In genomic region chr20:10291564-10292240, GRCh38 we compare ENCODE assay signal across 2 cellular contexts.
A peak's percentile ranks its signal among the peaks of the same experiment; 100 is the strongest.
TF ChIP-seq lines count a peak whose summit lies in the region.

No MANE protein-coding gene starts in this region.

TF ChIP-seq in GM23338, 12 proteins besides CTCF, POLR2A, EP300 and RAD21 (continued from another document):
- TF ChIP-seq, protein P1, sequence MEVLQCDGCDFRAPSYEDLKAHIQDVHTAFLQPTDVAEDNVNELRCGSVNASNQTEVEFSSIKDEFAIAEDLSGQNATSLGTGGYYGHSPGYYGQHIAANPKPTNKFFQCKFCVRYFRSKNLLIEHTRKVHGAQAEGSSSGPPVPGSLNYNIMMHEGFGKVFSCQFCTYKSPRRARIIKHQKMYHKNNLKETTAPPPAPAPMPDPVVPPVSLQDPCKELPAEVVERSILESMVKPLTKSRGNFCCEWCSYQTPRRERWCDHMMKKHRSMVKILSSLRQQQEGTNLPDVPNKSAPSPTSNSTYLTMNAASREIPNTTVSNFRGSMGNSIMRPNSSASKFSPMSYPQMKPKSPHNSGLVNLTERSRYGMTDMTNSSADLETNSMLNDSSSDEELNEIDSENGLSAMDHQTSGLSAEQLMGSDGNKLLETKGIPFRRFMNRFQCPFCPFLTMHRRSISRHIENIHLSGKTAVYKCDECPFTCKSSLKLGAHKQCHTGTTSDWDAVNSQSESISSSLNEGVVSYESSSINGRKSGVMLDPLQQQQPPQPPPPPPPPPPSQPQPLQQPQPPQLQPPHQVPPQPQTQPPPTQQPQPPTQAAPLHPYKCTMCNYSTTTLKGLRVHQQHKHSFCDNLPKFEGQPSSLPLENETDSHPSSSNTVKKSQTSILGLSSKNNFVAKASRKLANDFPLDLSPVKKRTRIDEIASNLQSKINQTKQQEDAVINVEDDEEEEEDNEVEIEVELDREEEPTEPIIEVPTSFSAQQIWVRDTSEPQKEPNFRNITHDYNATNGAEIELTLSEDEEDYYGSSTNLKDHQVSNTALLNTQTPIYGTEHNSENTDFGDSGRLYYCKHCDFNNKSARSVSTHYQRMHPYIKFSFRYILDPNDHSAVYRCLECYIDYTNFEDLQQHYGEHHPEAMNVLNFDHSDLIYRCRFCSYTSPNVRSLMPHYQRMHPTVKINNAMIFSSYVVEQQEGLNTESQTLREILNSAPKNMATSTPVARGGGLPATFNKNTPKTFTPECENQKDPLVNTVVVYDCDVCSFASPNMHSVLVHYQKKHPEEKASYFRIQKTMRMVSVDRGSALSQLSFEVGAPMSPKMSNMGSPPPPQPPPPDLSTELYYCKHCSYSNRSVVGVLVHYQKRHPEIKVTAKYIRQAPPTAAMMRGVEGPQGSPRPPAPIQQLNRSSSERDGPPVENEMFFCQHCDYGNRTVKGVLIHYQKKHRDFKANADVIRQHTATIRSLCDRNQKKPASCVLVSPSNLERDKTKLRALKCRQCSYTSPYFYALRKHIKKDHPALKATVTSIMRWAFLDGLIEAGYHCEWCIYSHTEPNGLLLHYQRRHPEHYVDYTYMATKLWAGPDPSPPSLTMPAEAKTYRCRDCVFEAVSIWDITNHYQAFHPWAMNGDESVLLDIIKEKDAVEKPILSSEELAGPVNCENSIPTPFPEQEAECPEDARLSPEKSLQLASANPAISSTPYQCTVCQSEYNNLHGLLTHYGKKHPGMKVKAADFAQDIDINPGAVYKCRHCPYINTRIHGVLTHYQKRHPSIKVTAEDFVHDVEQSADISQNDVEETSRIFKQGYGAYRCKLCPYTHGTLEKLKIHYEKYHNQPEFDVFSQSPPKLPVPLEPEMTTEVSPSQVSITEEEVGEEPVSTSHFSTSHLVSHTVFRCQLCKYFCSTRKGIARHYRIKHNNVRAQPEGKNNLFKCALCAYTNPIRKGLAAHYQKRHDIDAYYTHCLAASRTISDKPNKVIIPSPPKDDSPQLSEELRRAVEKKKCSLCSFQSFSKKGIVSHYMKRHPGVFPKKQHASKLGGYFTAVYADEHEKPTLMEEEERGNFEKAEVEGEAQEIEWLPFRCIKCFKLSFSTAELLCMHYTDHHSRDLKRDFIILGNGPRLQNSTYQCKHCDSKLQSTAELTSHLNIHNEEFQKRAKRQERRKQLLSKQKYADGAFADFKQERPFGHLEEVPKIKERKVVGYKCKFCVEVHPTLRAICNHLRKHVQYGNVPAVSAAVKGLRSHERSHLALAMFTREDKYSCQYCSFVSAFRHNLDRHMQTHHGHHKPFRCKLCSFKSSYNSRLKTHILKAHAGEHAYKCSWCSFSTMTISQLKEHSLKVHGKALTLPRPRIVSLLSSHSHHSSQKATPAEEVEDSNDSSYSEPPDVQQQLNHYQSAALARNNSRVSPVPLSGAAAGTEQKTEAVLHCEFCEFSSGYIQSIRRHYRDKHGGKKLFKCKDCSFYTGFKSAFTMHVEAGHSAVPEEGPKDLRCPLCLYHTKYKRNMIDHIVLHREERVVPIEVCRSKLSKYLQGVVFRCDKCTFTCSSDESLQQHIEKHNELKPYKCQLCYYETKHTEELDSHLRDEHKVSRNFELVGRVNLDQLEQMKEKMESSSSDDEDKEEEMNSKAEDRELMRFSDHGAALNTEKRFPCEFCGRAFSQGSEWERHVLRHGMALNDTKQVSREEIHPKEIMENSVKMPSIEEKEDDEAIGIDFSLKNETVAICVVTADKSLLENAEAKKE (CRISPR knock-in tag; IDR thresholded peaks at IDR 0.05): no peak
- TF ChIP-seq JUNB (IDR thresholded peaks at IDR 0.05; ENCODE audit: unreplicated experiment): no peak
- no peak for TF ChIP-seq STAT1 (IDR thresholded peaks at IDR 0.05; ENCODE audit: unreplicated experiment)

TF ChIP-seq in SK-N-SH treated with all-trans-retinoic acid at 6 μM for 48 hours, 23 proteins besides CTCF, POLR2A, EP300 and RAD21 (continued from another document):
- TF ChIP-seq TSHZ2 (CRISPR knock-in tag; IDR thresholded peaks at IDR 0.05) (peak; percentile 99), ISL1 (CRISPR knock-in tag; IDR thresholded peaks at IDR 0.05) (peak; percentile 53; the same call in 1 of the 2 replicates), TOX (CRISPR knock-in tag; IDR thresholded peaks at IDR 0.05; ENCODE audit: borderline replicate concordance) (no peak), BACH2 (CRISPR knock-in tag; IDR thresholded peaks at IDR 0.05; ENCODE audit: borderline replicate concordance) (peak; percentile 98), GLIS3 (CRISPR knock-in tag; IDR thresholded peaks at IDR 0.05) (no peak), ZC3H10 (CRISPR knock-in tag; IDR thresholded peaks at IDR 0.05) (no peak), ZFP3 (CRISPR knock-in tag; IDR thresholded peaks at IDR 0.05) (0 out of 2 replicates have a peak, but pooled peaks have one; percentile 56), ZNF70 (CRISPR knock-in tag; IDR thresholded peaks at IDR 0.05) (peak; percentile 70), CSDC2 (CRISPR knock-in tag; IDR thresholded peaks at IDR 0.05) (peak; percentile 71; the same call in 1 of the 2 replicates), OSR1 (CRISPR knock-in tag; IDR thresholded peaks at IDR 0.05) (no peak), ZNF8 (CRISPR knock-in tag; IDR thresholded peaks at IDR 0.05) (peak; percentile 70), PPARA (CRISPR knock-in tag; IDR thresholded peaks at IDR 0.05; ENCODE audit: borderline replicate concordance) (peak; percentile 95), TCF4 (CRISPR knock-in tag; IDR thresholded peaks at IDR 0.05; ENCODE audit: borderline replicate concordance) (peak; percentile 71)
- TF ChIP-seq, protein P2, sequence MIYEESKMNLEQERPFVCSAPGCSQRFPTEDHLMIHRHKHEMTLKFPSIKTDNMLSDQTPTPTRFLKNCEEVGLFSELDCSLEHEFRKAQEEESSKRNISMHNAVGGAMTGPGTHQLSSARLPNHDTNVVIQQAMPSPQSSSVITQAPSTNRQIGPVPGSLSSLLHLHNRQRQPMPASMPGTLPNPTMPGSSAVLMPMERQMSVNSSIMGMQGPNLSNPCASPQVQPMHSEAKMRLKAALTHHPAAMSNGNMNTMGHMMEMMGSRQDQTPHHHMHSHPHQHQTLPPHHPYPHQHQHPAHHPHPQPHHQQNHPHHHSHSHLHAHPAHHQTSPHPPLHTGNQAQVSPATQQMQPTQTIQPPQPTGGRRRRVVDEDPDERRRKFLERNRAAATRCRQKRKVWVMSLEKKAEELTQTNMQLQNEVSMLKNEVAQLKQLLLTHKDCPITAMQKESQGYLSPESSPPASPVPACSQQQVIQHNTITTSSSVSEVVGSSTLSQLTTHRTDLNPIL (CRISPR knock-in tag; IDR thresholded peaks at IDR 0.05; ENCODE audit: low read depth): no peak
